In genomic region chr17:47762733-47763132, GRCh38 we compare ENCODE assay signal across 34 cellular contexts. TPM values are rescaled to one million over a fixed set of nuclear protein-coding genes. Genes with fewer than 3 reads are reported as not detected.
"Had no signal": no experiment of that assay in that cellular context is flagged by ENCODE, and none has a peak within 500 bp of the region (broad histone marks: within the 10 kb centered on the region; RNA-seq: fewer than 3 reads in every experiment).

No MANE protein-coding gene starts in this region.

- H3K4me1 Mint-ChIP-seq: WTC11 had no signal

- H3K36me3 ChIP-seq: ascending aorta, cardiac muscle cell, Peyer's patch, SJSA1 had no signal

- H3K27ac ChIP-seq: ascending aorta, cardiac muscle cell, Peyer's patch, SJSA1 had no signal

- DNase-seq: activated CD4-positive, alpha-beta T cell treated with anti-CD3 and anti-CD28 coated beads for 36 hours; activated CD4-positive, alpha-beta T cell treated with anti-CD3 and anti-CD28 coated beads, Interleukin-2, amount 10 ng/mL, durations not matched to agents 7 days and 5 days; activated CD4-positive, alpha-beta T cell treated with anti-CD3 and anti-CD28 coated beads, Interleukin-2, amount 50 U/mL, for 48 hours; activated CD8-positive, alpha-beta memory T cell treated with anti-CD3 and anti-CD28 coated beads, Interleukin-2, amount 50 U/mL, for 48 hours; activated CD8-positive, alpha-beta T cell treated with anti-CD3 and anti-CD28 coated beads, Interleukin-2, amount 10 ng/mL, durations not matched to agents 7 days and 5 days; activated effector memory CD4-positive, alpha-beta T cell treated with Interleukin-2 at 50 U/mL for 16 hours; activated naive CD4-positive, alpha-beta T cell treated with anti-CD3 and anti-CD28 coated beads, Interleukin-2, amount 10 ng/mL, durations not matched to agents 7 days and 5 days; activated T-cell treated with anti-CD3 and anti-CD28 coated beads, Interleukin-2, amount 50 U/mL, for 48 hours; amygdala; Karpas-422; KBM-7; NCI-H1105; NCI-H1417 treated with DMSO at 0.1 percent for 48 hours; NCI-H1694; NCI-H1930; NCI-H2081 treated with DMSO at 0.1 percent for 48 hours; NCI-H510A; NCI-H526; NCI-H748 treated with DMSO at 0.1 percent for 48 hours; NK-92 treated with Interleukin-12 subunit alpha and Interleukin-12 subunit beta, amount 100 ng/mL, for 24 hours; PC-3; Peyer's patch; RPMI8226; SHP77 treated with DMSO at 0.1 percent for 48 hours; SK-N-SH had no signal

- H3K4me3 ChIP-seq: ascending aorta, cardiac muscle cell, Peyer's patch, SJSA1 had no signal

- H3K27ac Mint-ChIP-seq: activated CD4-positive, alpha-beta T cell treated with anti-CD3 and anti-CD28 coated beads for 36 hours; activated CD4-positive, alpha-beta T cell treated with anti-CD3 and anti-CD28 coated beads, Interleukin-2, amount 10 ng/mL, durations not matched to agents 7 days and 5 days; activated CD8-positive, alpha-beta T cell treated with anti-CD3 and anti-CD28 coated beads, Interleukin-2, amount 10 ng/mL, durations not matched to agents 7 days and 5 days; activated naive CD4-positive, alpha-beta T cell treated with anti-CD3 and anti-CD28 coated beads, Interleukin-2, amount 10 ng/mL, durations not matched to agents 7 days and 5 days; activated naive CD8-positive, alpha-beta T cell; T-helper 1 cell treated with Interleukin-12 subunit alpha and Interleukin-12 subunit beta and Interleukin-4 antibody, amounts not matched to agents 30 μg/mL and 1 μg/mL, for 36 hours; T-helper 2 cell treated with Interferon-gamma antibody and Interleukin-4, amounts not matched to agents 5 μg/mL and 100 μg/mL, for 36 hours; WTC11 had no signal

- H3K4me1 ChIP-seq: ascending aorta, Peyer's patch, SJSA1 had no signal

- H3K27me3 ChIP-seq: ascending aorta, Peyer's patch had no signal

- ATAC-seq: activated CD4-positive, alpha-beta T cell treated with anti-CD3 and anti-CD28 coated beads for 36 hours; activated CD4-positive, CD25-positive, alpha-beta regulatory T cell treated with anti-CD3 and anti-CD28 coated beads, Interleukin-2, amount 50 U/mL, for 24 hours; activated CD8-positive, alpha-beta T cell treated with anti-CD3 and anti-CD28 coated beads, Interleukin-2, amount 10 ng/mL, durations not matched to agents 7 days and 5 days; PC-3; WTC11 had no signal

- H3K36me3 Mint-ChIP-seq: activated naive CD4-positive, alpha-beta T cell treated with anti-CD3 and anti-CD28 coated beads, Interleukin-2, amount 10 ng/mL, durations not matched to agents 7 days and 5 days had no signal

- H3K4me3 Mint-ChIP-seq: activated CD4-positive, alpha-beta T cell treated with anti-CD3 and anti-CD28 coated beads for 36 hours; activated CD4-positive, alpha-beta T cell treated with anti-CD3 and anti-CD28 coated beads, Interleukin-2, amount 10 ng/mL, durations not matched to agents 7 days and 5 days; activated CD8-positive, alpha-beta T cell treated with anti-CD3 and anti-CD28 coated beads, Interleukin-2, amount 10 ng/mL, durations not matched to agents 7 days and 5 days; activated naive CD4-positive, alpha-beta T cell treated with anti-CD3 and anti-CD28 coated beads, Interleukin-2, amount 10 ng/mL, durations not matched to agents 7 days and 5 days; activated naive CD8-positive, alpha-beta T cell; T-helper 1 cell treated with Interleukin-12 subunit alpha and Interleukin-12 subunit beta and Interleukin-4 antibody, amounts not matched to agents 30 μg/mL and 1 μg/mL, for 36 hours; T-helper 2 cell treated with Interferon-gamma antibody and Interleukin-4, amounts not matched to agents 5 μg/mL and 100 μg/mL, for 36 hours; WTC11 had no signal

RNA-seq across cellular contexts. Expression of gene TBX21, which starts 29.7 kb away (rescaled TPM):
- total RNA-seq: ascending aorta, MCF 10A, PC-3, SJSA1 had no signal
- polyA plus RNA-seq: SK-N-SH had no signal
